In the genomic region with DNA sequence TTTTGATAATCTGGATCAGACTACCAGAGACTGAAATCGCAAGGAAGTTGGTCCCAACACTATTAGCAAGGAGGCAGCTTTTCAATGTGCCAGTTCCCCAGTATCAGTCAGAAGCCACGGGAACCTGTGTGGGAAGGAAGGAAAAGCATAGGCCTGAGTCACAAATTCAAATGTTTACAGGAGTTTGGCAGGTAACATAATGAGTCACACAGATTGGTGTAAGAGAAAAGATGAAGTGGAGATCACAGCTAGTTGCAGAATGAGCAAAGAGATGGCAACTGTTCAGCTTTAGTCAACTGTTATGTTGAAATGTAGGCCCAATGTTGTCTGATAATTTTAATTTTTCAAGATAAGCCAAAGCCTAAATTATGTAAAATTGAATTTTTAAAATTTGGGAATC, we compare ENCODE assay signal across 9 cellular contexts. TPM values are rescaled to one million over a fixed set of nuclear protein-coding genes. Genes with fewer than 3 reads are reported as not detected.
DNase-seq lines count a peak whose midpoint lies in the region; ATAC-seq and TF ChIP-seq lines count a peak whose summit lies in the region.
"Had no signal": no experiment of that assay in that cellular context is flagged by ENCODE, and none has a peak within 500 bp of the region (broad histone marks: within the 10 kb centered on the region; RNA-seq: fewer than 3 reads in every experiment).

No MANE protein-coding gene starts in this region.

- no peaks in the 10 kb centered on the region for H3K9me3 ChIP-seq in CD4-positive, alpha-beta T cell (ENCODE audit: control insufficient read depth, low read length)

- peak; percentile 58 for DNase-seq in GM04504 (ENCODE audit: low read depth)
- peak; percentile 82 for DNase-seq in HPDE6-E6E7 (ENCODE audit: extremely low spot score)
- peak; percentile 75 for DNase-seq in choroid plexus epithelial cell (ENCODE audit: low read depth)
- DNase-seq in omental fat pad (ENCODE audit: low spot score): no peak
- DNase-seq in C1 segment of cervical spinal cord (lab: John Stamatoyannopoulos, UW): no peak
- no peak for DNase-seq in lower leg skin (ENCODE audit: low spot score in 2 of 2)
- DNase-seq in KBM-7: no peak
- no peak for DNase-seq in CD4-positive, alpha-beta T cell
- DNase-seq: NCI-H1930 had no signal

- no peak overlapping the region for H3K27ac Mint-ChIP-seq in CD4-positive, alpha-beta T cell

- H3K36me3 Mint-ChIP-seq in CD4-positive, alpha-beta T cell (ENCODE audit: low read depth): peaks cover 68% of the 10 kb centered on the region

- in situ Hi-C loops in KBM-7 (cut with MboI; ENCODE audit: low pct_unique_long_range_greater_than_20kb, low sequenced_read_pairs): no loop called here

- 61 to 76% methylated on average over 2 of the region's 2 CpGs for WGBS in lower leg skin, 2 donors

- no peaks in the 10 kb centered on the region for H3K9me3 Mint-ChIP-seq in CD4-positive, alpha-beta T cell

- no peak for TF ChIP-seq POLR2A in lower leg skin (IDR thresholded peaks at IDR 0.05)

- H3K4me3 ChIP-seq in choroid plexus epithelial cell (ENCODE audit: low read depth, low read length) (no peak overlapping the region), lower leg skin (ENCODE audit: low read depth, poor library complexity, severe bottlenecking) (no peak overlapping the region)

- H3K27me3 ChIP-seq in CD4-positive, alpha-beta T cell (ENCODE audit: control insufficient read depth, insufficient read depth, low read length): no peaks in the 10 kb centered on the region

- peak; percentile 94 for ATAC-seq in omental fat pad (ENCODE audit: low FRiP score)
- no peak for ATAC-seq in CD4-positive, alpha-beta T cell (ENCODE audit: poor library complexity)

- CTCF ChIA-PET in CD4-positive, alpha-beta T cell (lab: Charles Lee): no interaction called here

- no peak overlapping the region for H3K4me3 Mint-ChIP-seq in CD4-positive, alpha-beta T cell

- POLR2A ChIA-PET in CD4-positive, alpha-beta T cell (lab: Charles Lee): no interaction called here

- no peaks in the 10 kb centered on the region for H3K27me3 Mint-ChIP-seq in CD4-positive, alpha-beta T cell

- peaks cover 4% of the 10 kb centered on the region for H3K4me1 Mint-ChIP-seq in CD4-positive, alpha-beta T cell (ENCODE audit: low read depth)

- TF ChIP-seq CTCF in choroid plexus epithelial cell (conservative IDR thresholded peaks at IDR 0.05; ENCODE audit: low read depth, low read length) (no peak), omental fat pad (IDR thresholded peaks at IDR 0.05) (no peak), lower leg skin (IDR thresholded peaks at IDR 0.05) (no peak)
- no peak for TF ChIP-seq CTCF in CD4-positive, alpha-beta T cell (IDR thresholded peaks at IDR 0.05)

- intact Hi-C loops in lower leg skin (cut with DNase I; ENCODE audit: low total_unique reads): no loop called here
- intact Hi-C loops in CD4-positive, alpha-beta T cell (cut with DNase I, micrococcal nuclease): no loop called here

- H3K27ac ChIP-seq in CD4-positive, alpha-beta T cell (ENCODE audit: low read depth, low read length): no peak overlapping the region

RNA-seq across cellular contexts. Expression of gene ITGA2B, which starts 28.1 kb away (rescaled TPM):
- total RNA-seq in omental fat pad (1 to 10 TPM in 2 of 4 donors, under 1 TPM in 2; 0.72 to 1.6 (median 1.0) TPM), lower leg skin (under 1 TPM in 2 of 4 donors, not detected in 2; 0.10 to 0.30 TPM)
- total RNA-seq in CD4-positive, alpha-beta T cell: under 1 TPM; 0.85 to 0.87 TPM

RNA-seq across cellular contexts. Expression of gene FAM171A2, which starts 53.9 kb away (rescaled TPM):
- total RNA-seq in omental fat pad (1 to 10 TPM in 1 of 4 donors, under 1 TPM in 3; 0.56 to 3.5 (median 0.95) TPM), lower leg skin (1 to 10 TPM in 3 of 4 donors, under 1 TPM in 1; 0.95 to 2.8 (median 2.4) TPM)
- total RNA-seq in CD4-positive, alpha-beta T cell: under 1 TPM; 0.08 to 0.19 TPM

Comparison
In these comparisons a context has a peak if more than half of its experiments do, and no peak if none do; other contexts are left out.
1. DNase-seq: peak in GM04504 (single experiment), HPDE6-E6E7 (single experiment) and choroid plexus epithelial cell (single experiment); none in omental fat pad (single experiment), C1 segment of cervical spinal cord (0 of 14), lower leg skin (0 of 2), KBM-7 (single experiment) and CD4-positive, alpha-beta T cell (0 of 10).